ENCODE assay signal across 19 cellular contexts in genomic region chr7:125119559-125120115, GRCh38.
"Had no signal": no experiment of that assay in that cellular context is flagged by ENCODE, and none has a peak within 500 bp of the region (broad histone marks: within the 10 kb centered on the region; RNA-seq: fewer than 3 reads in every experiment).

No MANE protein-coding gene starts in this region.

- H3K27ac ChIP-seq: adrenal gland, ovary, psoas muscle, right lobe of liver, thoracic aorta, upper lobe of left lung, WERI-Rb-1 had no signal

- H3K4me1 ChIP-seq: adrenal gland, psoas muscle, right lobe of liver, upper lobe of left lung had no signal

- H3K36me3 ChIP-seq: adrenal gland, ovary, right lobe of liver, thoracic aorta, upper lobe of left lung, WERI-Rb-1 had no signal

- ATAC-seq: activated naive CD4-positive, alpha-beta T cell treated with anti-CD3 and anti-CD28 coated beads, Interleukin-2, amount 50 U/mL, for 72 hours; effector memory CD8-positive, alpha-beta T cell; natural killer cell; psoas muscle; right lobe of liver had no signal

- DNase-seq: activated CD4-positive, alpha-beta T cell treated with anti-CD3 and anti-CD28 coated beads, Interleukin-2, amount 50 U/mL, for 48 hours; activated gamma-delta T cell treated with Interleukin-2 at 50 U/mL for 16 hours; adrenal gland; effector memory CD8-positive, alpha-beta T cell; foreskin fibroblast; glutamatergic neuron; natural killer cell; ovary; psoas muscle; right lobe of liver; small intestine; stimulated activated CD4-positive, alpha-beta T cell treated with anti-CD3 and anti-CD28 coated beads, Interleukin-4, amount 100 ng/mL, for 1 hour; SW 1271; upper lobe of left lung; WERI-Rb-1 had no signal

- H3K27me3 ChIP-seq: adrenal gland, ovary, right lobe of liver, upper lobe of left lung had no signal

- H3K4me3 ChIP-seq: adrenal gland, ovary, psoas muscle, right lobe of liver, thoracic aorta, upper lobe of left lung had no signal

- FAIRE-seq: astrocyte, bronchial epithelial cell, small intestine had no signal

- H3K9me3 ChIP-seq: adrenal gland, ovary, psoas muscle, right lobe of liver, thoracic aorta, upper lobe of left lung had no signal
